In genomic region chr9:69820955-69821788, GRCh38 we compare ENCODE assay signal across 10 cellular contexts. TPM values are rescaled to one million over a fixed set of nuclear protein-coding genes. Genes with fewer than 3 reads are reported as not detected.
DNase-seq lines count a peak whose midpoint lies in the region; ATAC-seq, FAIRE-seq and TF ChIP-seq lines count a peak whose summit lies in the region.
"Had no signal": no experiment of that assay in that cellular context is flagged by ENCODE, and none has a peak within 500 bp of the region (broad histone marks: within the 10 kb centered on the region; RNA-seq: fewer than 3 reads in every experiment).

No MANE protein-coding gene starts in this region.

- peaks cover 0 to 3% (median 0%) of the 10 kb centered on the region in 7 donors for H3K9me3 Mint-ChIP-seq in CD4-positive, CD25-positive, alpha-beta regulatory T cell
- no peaks in the 10 kb centered on the region for H3K9me3 Mint-ChIP-seq in nephron

- no peak overlapping the region for H2AFZ ChIP-seq in H1 (ENCODE audit: low read length)

- H3K23me2 ChIP-seq in H1 (ENCODE audit: low read depth, low read length) = peaks cover 3% of the 10 kb centered on the region; the same call in 1 of the 2 replicates

- H3K36me3 ChIP-seq in CD4-positive, CD25-positive, alpha-beta regulatory T cell (ENCODE audit: control insufficient read depth, insufficient read depth, low read length) = no peaks in the 10 kb centered on the region
- H3K36me3 ChIP-seq in HUES64 (ENCODE audit: insufficient read depth, low read length) (no peaks in the 10 kb centered on the region), H1 (ENCODE audit: control insufficient read depth in 2 of 4, insufficient read depth in 4 of 4, low read length in 3 of 4) (no peaks in the 10 kb centered on the region)

- whole genome bisulfite sequencing in HUES64 = 12% methylated on average over 15 of the region's 15 CpGs
- 24 to 93% methylated on average over 2 to 15 of the region's 15 CpGs for WGBS in H1 (ENCODE audit: extremely low coverage in 1 of 2, insufficient coverage in 1 of 2, insufficient read length in 1 of 2, insufficient replicate concordance in 2 of 2, low coverage in 1 of 2, low lambda C conversion rate in 2 of 2, missing lambda C conversion rate in 1 of 2), 2 experiments

- H3K18ac ChIP-seq in H1 (ENCODE audit: extremely low read depth, low read length) = no peak overlapping the region

- H4K8ac ChIP-seq in H1 (ENCODE audit: extremely low read depth, insufficient read depth, low read length) = no peak overlapping the region

- H3K9ac ChIP-seq in HUES64 (ENCODE audit: low read depth, low read length) = no peak overlapping the region
- no peak overlapping the region for H3K9ac ChIP-seq in H1 (replicated peaks in 1 of 4; ENCODE audit: extremely low read depth in 1 of 4, low read depth in 3 of 4, low read length in 3 of 4)

- H3K4me3 ChIP-seq in CD4-positive, CD25-positive, alpha-beta regulatory T cell (ENCODE audit: low read depth, low read length) = peak overlapping the region; percentile 22
- H3K4me3 ChIP-seq in HUES64 (ENCODE audit: low read length) (peak overlapping the region; percentile 56), H1 (ENCODE audit: extremely low read depth in 1 of 4, insufficient read depth in 2 of 4, low read depth in 3 of 4, low read length in 4 of 4) (peak overlapping the region; percentile 28 to 64 (median 54); a peak in 7 of 8 replicates)

- POLR2A ChIA-PET in H1 (lab: Charles Lee; ENCODE audit: partially characterized antibody) = interaction anchor here (1.3 kb wide), 1 partner anchor 12 kb away, joined by 3 read pairs; no protein-coding TSS in a partner anchor

- CTCF ChIA-PET in H1 (lab: Charles Lee; ENCODE audit: partially characterized antibody) = interaction anchor here (0.9 to 2.6 kb wide), 4 partner anchors 8 to 148 kb away, joined by 3 to 16 read pairs (median 4); no protein-coding TSS in a partner anchor

- H2BK5ac ChIP-seq in H1 (ENCODE audit: low read depth, low read length) = no peak overlapping the region

- H3K4me1 ChIP-seq in CD4-positive, CD25-positive, alpha-beta regulatory T cell (ENCODE audit: control insufficient read depth, insufficient read depth, low read length, poor library complexity, severe bottlenecking) = peaks cover 5% of the 10 kb centered on the region
- peaks cover 51% of the 10 kb centered on the region for H3K4me1 ChIP-seq in HUES64 (ENCODE audit: insufficient read depth, low read length)
- H3K4me1 ChIP-seq in H1 (replicated peaks in 1 of 4; ENCODE audit: control insufficient read depth in 3 of 4, insufficient read depth in 4 of 4, low read length in 3 of 4) = peaks cover 8 to 23% (median 17%) of the 10 kb centered on the region in 4 experiments; a peak in 6 of 7 replicates

- peaks cover 8% of the 10 kb centered on the region for H3K27me3 Mint-ChIP-seq in CD4-positive, CD25-positive, alpha-beta regulatory T cell
- H3K27me3 Mint-ChIP-seq in nephron (ENCODE audit: low read depth) = peaks cover 45% of the 10 kb centered on the region

- TF ChIP-seq POLR2A in H1 (IDR thresholded peaks at IDR 0.05; ENCODE audit: control extremely low read depth in 1 of 2, low read depth in 2 of 2, low read length in 2 of 2) = no peak

- peak overlapping the region in 1 of 3 donors; percentile 4 for H3K27ac Mint-ChIP-seq in CD4-positive, CD25-positive, alpha-beta regulatory T cell
- no peak overlapping the region for H3K27ac Mint-ChIP-seq in nephron

- no peak overlapping the region for H4K91ac ChIP-seq in H1 (replicated peaks; ENCODE audit: insufficient read length, low read length)

- H3K27me3 ChIP-seq in CD4-positive, CD25-positive, alpha-beta regulatory T cell (ENCODE audit: control insufficient read depth, insufficient read depth, low read length) = peaks cover 7% of the 10 kb centered on the region
- no peaks in the 10 kb centered on the region for H3K27me3 ChIP-seq in HUES64 (ENCODE audit: insufficient read depth, low read length)
- no peaks in the 10 kb centered on the region for H3K27me3 ChIP-seq in H1 (replicated peaks in 1 of 4; ENCODE audit: control insufficient read depth in 3 of 4, extremely low read depth in 1 of 4, insufficient read depth in 3 of 4, low read length in 3 of 4)

- no peak overlapping the region for H2AK5ac ChIP-seq in H1 (ENCODE audit: low read depth, low read length)

- no peaks in the 10 kb centered on the region for H3K9me3 ChIP-seq in CD4-positive, CD25-positive, alpha-beta regulatory T cell (ENCODE audit: control insufficient read depth in 2 of 2, low read length in 2 of 2)
- H3K9me3 ChIP-seq in HUES64 (ENCODE audit: insufficient read depth, low read depth, low read length) = no peaks in the 10 kb centered on the region
- no peaks in the 10 kb centered on the region for H3K9me3 ChIP-seq in H1 (ENCODE audit: insufficient read depth in 2 of 2, low read depth in 1 of 2, low read length in 1 of 2)

- no peak for TF ChIP-seq EP300 in H1 (IDR thresholded peaks at IDR 0.05; ENCODE audit: borderline replicate concordance in 1 of 2, low read depth in 2 of 2, low read length in 2 of 2)

- no peak overlapping the region for H2BK12ac ChIP-seq in H1 (ENCODE audit: low read depth, low read length)

- no peak for ATAC-seq in CD4-positive, CD25-positive, alpha-beta regulatory T cell (ENCODE audit: low read depth in 2 of 2)
- ATAC-seq in GM19023 (IDR thresholded peaks at IDR 0.05; ENCODE audit: unreplicated experiment) (no peak), GM18870 (IDR thresholded peaks at IDR 0.05; ENCODE audit: unreplicated experiment) (no peak)

- FAIRE-seq in H1 (lab: Jason Lieb, UNC) = no peak
- FAIRE-seq: TTC549 had no signal

- TF ChIP-seq RAD21 in H1 (IDR thresholded peaks at IDR 0.05 in 1 of 2, conservative IDR thresholded peaks at IDR 0.05 in 1 of 2; ENCODE audit: low read depth in 2 of 2, low read length in 2 of 2) = no peak

- no peak overlapping the region for H2BK20ac ChIP-seq in H1 (ENCODE audit: low read length)

- no peak overlapping the region for H2BK15ac ChIP-seq in H1 (ENCODE audit: low read length)

- no peaks in the 10 kb centered on the region for H3K79me1 ChIP-seq in H1 (ENCODE audit: low read depth, low read length)

- H3K4ac ChIP-seq in H1 (replicated peaks; ENCODE audit: insufficient read length, low read depth, low read length) = no peak overlapping the region

- DNase-seq in CD4-positive, CD25-positive, alpha-beta regulatory T cell = no peak
- no peak for DNase-seq in H1 (ENCODE audit: low read depth in 1 of 2, low spot score in 2 of 2)
- no peak for DNase-seq in NCI-H2196 treated with DMSO at 0.1 percent for 48 hours (lab: John Stamatoyannopoulos, UW; ENCODE audit: unreplicated experiment)
- DNase-seq in stimulated activated naive CD4-positive, alpha-beta T cell (lab: John Stamatoyannopoulos, UW) = no peak

- no peak overlapping the region for H3K56ac ChIP-seq in H1 (replicated peaks; ENCODE audit: insufficient read length, low read depth, low read length)

- no peak overlapping the region for H3K27ac ChIP-seq in CD4-positive, CD25-positive, alpha-beta regulatory T cell (ENCODE audit: insufficient read depth, low read length, poor library complexity, severe bottlenecking)
- H3K27ac ChIP-seq in HUES64 (ENCODE audit: low read depth, low read length) (no peak overlapping the region), H1 (ENCODE audit: low read depth, low read length) (no peak overlapping the region)

- H3K4me3 Mint-ChIP-seq in CD4-positive, CD25-positive, alpha-beta regulatory T cell = peak overlapping the region in 2 of 4 donors; percentile 18 to 79
- H3K4me3 Mint-ChIP-seq in nephron = peak overlapping the region; percentile 76 to 80 (median 79)

- H3K23ac ChIP-seq in H1 (ENCODE audit: insufficient read length) = no peak overlapping the region

- peak overlapping the region; percentile 62 to 93 for H3K4me2 ChIP-seq in H1 (ENCODE audit: insufficient read depth in 1 of 2, low read depth in 2 of 2, low read length in 2 of 2)

- H3K14ac ChIP-seq in H1 (ENCODE audit: insufficient read length) = no peak overlapping the region

- H3K79me2 ChIP-seq in H1 (ENCODE audit: control insufficient read depth in 1 of 2, insufficient read depth in 2 of 2, low read length in 2 of 2) = no peaks in the 10 kb centered on the region

- H4K20me1 ChIP-seq in H1 (replicated peaks in 1 of 2; ENCODE audit: control insufficient read depth in 1 of 2, insufficient read depth in 2 of 2, low read length in 2 of 2) = no peaks in the 10 kb centered on the region

- no peaks in the 10 kb centered on the region for H3K36me3 Mint-ChIP-seq in CD4-positive, CD25-positive, alpha-beta regulatory T cell
- H3K36me3 Mint-ChIP-seq in nephron (ENCODE audit: low read depth) = no peaks in the 10 kb centered on the region

- TF ChIP-seq CTCF in H1 (IDR thresholded peaks at IDR 0.05; ENCODE audit: control extremely low read depth in 1 of 3, insufficient read depth in 1 of 3, low read depth in 1 of 3, low read length in 3 of 3) (no peak), nephron (IDR thresholded peaks at IDR 0.05; ENCODE audit: unreplicated experiment in 3 of 3) (no peak)

- H4K5ac ChIP-seq in H1 (ENCODE audit: insufficient read length, low read depth, low read length) = no peak overlapping the region

- peaks cover 3 to 24% (median 12%) of the 10 kb centered on the region in 4 donors for H3K4me1 Mint-ChIP-seq in CD4-positive, CD25-positive, alpha-beta regulatory T cell
- H3K4me1 Mint-ChIP-seq in nephron = peaks cover 36% of the 10 kb centered on the region

- no peak overlapping the region for H2BK120ac ChIP-seq in H1 (replicated peaks; ENCODE audit: low read depth, low read length)

TF ChIP-seq in H1, 55 proteins besides CTCF, POLR2A, EP300 and RAD21:
- TF ChIP-seq SP2 (IDR thresholded peaks at IDR 0.05; ENCODE audit: low read length) = no peak
- TF ChIP-seq POU5F1 (IDR thresholded peaks at IDR 0.05; ENCODE audit: low read depth, low read length) = no peak
- TF ChIP-seq BRCA1 (IDR thresholded peaks at IDR 0.05; ENCODE audit: low read depth, low read length) = no peak
- no peak for TF ChIP-seq ZNF274 (IDR thresholded peaks at IDR 0.05; ENCODE audit: borderline replicate concordance, extremely low read depth, low read length)
- no peak for TF ChIP-seq PHF8 (conservative IDR thresholded peaks at IDR 0.05; ENCODE audit: low read depth, low read length)
- TF ChIP-seq JUN (IDR thresholded peaks at IDR 0.05; ENCODE audit: low read depth, low read length) = no peak
TF ChIP-seq in H1: peak in this region for 0.

RNA-seq across cellular contexts. Expression of gene CFAP95, which starts 0.6 kb away (rescaled TPM):
- not detected for total RNA-seq in CD4-positive, CD25-positive, alpha-beta regulatory T cell
- polyA plus RNA-seq in CD4-positive, CD25-positive, alpha-beta regulatory T cell = 10 to 100 TPM in 1 of 4 donors, not detected in 3; 17.2 TPM
- 41.5 TPM for polyA plus RNA-seq in HUES64 (2013, experiment 1 of 2)
- polyA plus RNA-seq in HUES64 (2013, experiment 2 of 2) = 32.3 TPM
- 15.8 and 17.3 TPM in 2 replicates for total RNA-seq in H1 (2021; fragmentation: NEBNext Ultra II Directional; extraction: Animal tissue kit (Norgen Biotek cat#: 25700))
- 15.9 and 38.5 TPM in 2 replicates for polyA plus RNA-seq in H1 (2011; rRNA removed)
- 32.8 TPM for polyA plus RNA-seq in H1 (2011; cell fraction: cytosol; rRNA removed)
- 9.7 TPM for polyA plus RNA-seq in H1 (2011; cell fraction: nucleus; rRNA removed)
- polyA plus RNA-seq in H1 (2012, experiment 1 of 2) = 29.9 to 47.8 TPM (median 41.5 TPM) in 4 replicates
- polyA plus RNA-seq in H1 (2012, experiment 2 of 2) = 61.4 TPM
- polyA plus RNA-seq in H1 (2013, experiment 1 of 2) = 18.4 TPM
- polyA plus RNA-seq in H1 (2013, experiment 2 of 2) = 16.0 TPM
- 14.2 and 24.5 TPM in 2 replicates for polyA minus RNA-seq in H1 (2011; rRNA and poly(A)+ RNA removed)
- 12.2 TPM for polyA minus RNA-seq in H1 (2011; cell fraction: cytosol; rRNA and poly(A)+ RNA removed)
- polyA minus RNA-seq in H1 (2011; cell fraction: nucleus; rRNA and poly(A)+ RNA removed) = 14.8 TPM
- total RNA-seq: RPMI7951 had no signal

Comparison
In these comparisons a context has a peak if more than half of its experiments do, and no peak if none do; other contexts are left out.
1. RNA of gene CFAP95, which starts 0.6 kb away (total RNA-seq): 15.8 to 17.3 TPM in H1; not detected in CD4-positive, CD25-positive, alpha-beta regulatory T cell (single experiment); every median in the first group is over 10 times any median in the second.
2. Peak in every context shown above with its lines, with median percentiles within 50 percentile points of each other: H3K4me3 ChIP-seq.